ENCODE assay signal across 8 cellular contexts in genomic region chr1:166974647-166975345, GRCh38. TPM values are rescaled to one million over a fixed set of nuclear protein-coding genes. Genes with fewer than 3 reads are reported as not detected.
DNase-seq lines count a peak whose midpoint lies in the region; ATAC-seq and TF ChIP-seq lines count a peak whose summit lies in the region.

No MANE protein-coding gene starts in this region.

- no peaks in the 10 kb centered on the region for H3F3A ChIP-seq in Loucy (ENCODE audit: low read depth)

- peak overlapping the region; percentile 96 for H3K4me2 ChIP-seq in Loucy (ENCODE audit: low read depth, low read length, poor library complexity, severe bottlenecking)

- TF ChIP-seq CTCF in Loucy (conservative IDR thresholded peaks at IDR 0.05; ENCODE audit: low read length), result no peak

- H3K27ac Mint-ChIP-seq in activated naive CD4-positive, alpha-beta T cell treated with anti-CD3 and anti-CD28 coated beads for 36 hours, result peak overlapping the region; percentile 90
- peak overlapping the region in 5 of 6 donors; percentile 32 to 89 (median 67) for H3K27ac Mint-ChIP-seq in immature natural killer cell

- H3K4me1 ChIP-seq in Loucy (ENCODE audit: insufficient read depth, low read length, poor library complexity, severe bottlenecking), result peaks cover 51% of the 10 kb centered on the region

- H3K79me2 ChIP-seq in Loucy (ENCODE audit: insufficient read depth, low read length), result no peaks in the 10 kb centered on the region; the same call in 1 of the 2 replicates

- ATAC-seq in GM21576 (IDR thresholded peaks at IDR 0.05; ENCODE audit: unreplicated experiment), result no peak
- no peak for ATAC-seq in GM21717 (IDR thresholded peaks at IDR 0.05; ENCODE audit: unreplicated experiment)
- no peak for ATAC-seq in HG03565 (IDR thresholded peaks at IDR 0.05; ENCODE audit: unreplicated experiment)

- no peaks in the 10 kb centered on the region for H3K27me3 ChIP-seq in Loucy (ENCODE audit: insufficient read depth, low read length, poor library complexity, severe bottlenecking)

- no peaks in the 10 kb centered on the region for H3K9me2 ChIP-seq in Loucy (replicated peaks; ENCODE audit: low read depth, low read length)

- no peaks in the 10 kb centered on the region for H3K9me3 ChIP-seq in Loucy (ENCODE audit: insufficient read depth, low read depth, low read length)

- H2AFZ ChIP-seq in Loucy (ENCODE audit: low read length), result peak overlapping the region; percentile 89

- H4K20me1 ChIP-seq in Loucy (ENCODE audit: insufficient read depth, low read length, poor library complexity, severe bottlenecking), result no peaks in the 10 kb centered on the region

- peak; percentile 75 for DNase-seq in activated naive CD4-positive, alpha-beta T cell treated with anti-CD3 and anti-CD28 coated beads for 36 hours
- peak in 1 of 3 donors; percentile 14 for DNase-seq in immature natural killer cell
- DNase-seq in stimulated activated CD4-positive, alpha-beta T cell treated with anti-CD3 and anti-CD28 coated beads, Interleukin-4, amount 100 ng/mL, for 4 hours, result peak; percentile 41 to 74

- H3K4me1 Mint-ChIP-seq in activated naive CD4-positive, alpha-beta T cell treated with anti-CD3 and anti-CD28 coated beads for 36 hours (ENCODE audit: low read depth), result peaks cover 41% of the 10 kb centered on the region
- H3K4me1 Mint-ChIP-seq in immature natural killer cell, result peaks cover 17 to 31% of the 10 kb centered on the region in 2 donors

- H3K9ac ChIP-seq in Loucy (ENCODE audit: low read depth, low read length, poor library complexity, severe bottlenecking), result peak overlapping the region; percentile 70

- intact Hi-C loops in activated naive CD4-positive, alpha-beta T cell treated with anti-CD3 and anti-CD28 coated beads for 36 hours (cut with micrococcal nuclease), result loop anchor here (1.0 to 10.0 kb wide), 7 partner anchors 30 to 480 kb away; partner anchors contain the start of gene TADA1

- H3K36me3 ChIP-seq in Loucy (ENCODE audit: insufficient read depth, low read length), result no peaks in the 10 kb centered on the region

- peaks cover 10% of the 10 kb centered on the region for H3K27me3 Mint-ChIP-seq in activated naive CD4-positive, alpha-beta T cell treated with anti-CD3 and anti-CD28 coated beads for 36 hours (ENCODE audit: low read depth)
- peaks cover 5 to 30% (median 5%) of the 10 kb centered on the region in 3 donors for H3K27me3 Mint-ChIP-seq in immature natural killer cell (ENCODE audit: low read depth in 3 of 3)

- H3K9me3 Mint-ChIP-seq in activated naive CD4-positive, alpha-beta T cell treated with anti-CD3 and anti-CD28 coated beads for 36 hours, result no peaks in the 10 kb centered on the region
- H3K9me3 Mint-ChIP-seq in immature natural killer cell, result no peaks in the 10 kb centered on the region

- CTCF ChIA-PET in activated naive CD4-positive, alpha-beta T cell treated with anti-CD3 and anti-CD28 coated beads for 36 hours (lab: Charles Lee), result interaction anchor here (1.0 to 1.6 kb wide), 3 partner anchors 82 to 84 kb away, joined by 4 to 10 read pairs (median 6); no protein-coding TSS in a partner anchor

- H3K36me3 Mint-ChIP-seq in activated naive CD4-positive, alpha-beta T cell treated with anti-CD3 and anti-CD28 coated beads for 36 hours (ENCODE audit: low read depth), result no peaks in the 10 kb centered on the region
- no peaks in the 10 kb centered on the region for H3K36me3 Mint-ChIP-seq in immature natural killer cell

- H3K4me3 Mint-ChIP-seq in activated naive CD4-positive, alpha-beta T cell treated with anti-CD3 and anti-CD28 coated beads for 36 hours, result peak overlapping the region; percentile 91
- H3K4me3 Mint-ChIP-seq in immature natural killer cell, result peak overlapping the region; percentile 84 to 93 (median 86)

- H3K4me3 ChIP-seq in GM08714 (ENCODE audit: low read length), result peak overlapping the region; percentile 79
- H3K4me3 ChIP-seq in Loucy (ENCODE audit: low read length, poor library complexity, severe bottlenecking), result peak overlapping the region; percentile 90

RNA-seq across cellular contexts. Expression of gene ILDR2, which starts 0.5 kb away (rescaled TPM):
- total RNA-seq in activated naive CD4-positive, alpha-beta T cell treated with anti-CD3 and anti-CD28 coated beads for 36 hours, result 10 to 100 TPM in 1 of 2 experiments, 1 to 10 TPM in 1; 9.1 to 10.5 TPM
- 1 to 10 TPM in 1 of 3 donors, not detected in 2; 1.9 TPM for polyA plus RNA-seq in immature natural killer cell

RNA-seq across cellular contexts. Expression of gene MAEL, which starts 14.3 kb away (rescaled TPM):
- total RNA-seq in activated naive CD4-positive, alpha-beta T cell treated with anti-CD3 and anti-CD28 coated beads for 36 hours, result under 1 TPM; 0.24 to 0.35 TPM
- polyA plus RNA-seq in immature natural killer cell, result not detected
